1 cellular context compared by ENCODE assay signal in the genomic region with DNA sequence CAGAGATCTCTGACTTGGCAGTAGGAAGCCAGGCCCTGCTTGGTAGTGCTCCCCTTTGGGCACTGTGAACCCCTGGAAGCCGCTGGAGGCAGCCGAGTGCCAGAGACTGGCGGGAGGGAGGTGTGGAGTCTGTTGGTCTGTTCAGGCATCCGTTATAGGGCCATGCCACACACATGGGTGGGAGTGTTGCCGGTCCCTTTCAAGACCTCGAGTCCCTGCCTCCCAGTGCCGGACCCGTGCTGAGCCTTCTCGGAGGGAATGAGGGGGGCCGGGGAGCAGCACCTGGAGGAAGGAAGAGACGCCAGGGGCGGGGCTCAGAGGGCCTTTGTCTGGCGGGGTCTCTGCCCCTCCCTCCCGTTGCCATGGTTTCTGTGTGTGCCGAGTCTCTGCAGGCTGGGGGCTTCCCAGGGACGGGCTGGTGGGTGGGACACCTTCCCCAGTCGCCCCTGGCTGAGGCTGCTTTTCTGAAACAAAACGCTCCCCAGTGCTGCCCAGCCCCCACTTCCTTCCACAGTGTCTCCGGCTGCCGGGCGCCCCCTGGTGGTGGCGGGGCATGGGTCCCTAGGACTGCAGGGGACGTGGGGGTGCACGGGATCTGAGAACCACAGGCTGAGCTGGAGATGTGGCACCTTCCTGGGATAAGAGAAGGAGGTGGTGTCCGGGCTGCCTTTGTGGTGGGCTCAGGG.
A peak's percentile ranks its signal among the peaks of the same experiment; 100 is the strongest.
TF ChIP-seq lines count a peak whose summit lies in the region.

No MANE protein-coding gene starts in this region.

TF ChIP-seq in HepG2, 621 proteins besides CTCF, POLR2A, EP300 and RAD21 (continued from another document and continues in another):
- no peak for TF ChIP-seq TFDP2 (CRISPR knock-in tag; IDR thresholded peaks at IDR 0.05)
- TF ChIP-seq ZBTB39 (CRISPR knock-in tag; IDR thresholded peaks at IDR 0.05) = no peak; the same call in 1 of the 2 replicates
- no peak for TF ChIP-seq ZNF124 (CRISPR knock-in tag; IDR thresholded peaks at IDR 0.05)
- TF ChIP-seq ZNF776 (CRISPR knock-in tag; IDR thresholded peaks at IDR 0.05) = peak; percentile 84
- no peak for TF ChIP-seq ZNF558 (CRISPR knock-in tag; IDR thresholded peaks at IDR 0.05; ENCODE audit: borderline replicate concordance)
- no peak for TF ChIP-seq SNAPC4 (CRISPR knock-in tag; IDR thresholded peaks at IDR 0.05)
- TF ChIP-seq, protein P1, sequence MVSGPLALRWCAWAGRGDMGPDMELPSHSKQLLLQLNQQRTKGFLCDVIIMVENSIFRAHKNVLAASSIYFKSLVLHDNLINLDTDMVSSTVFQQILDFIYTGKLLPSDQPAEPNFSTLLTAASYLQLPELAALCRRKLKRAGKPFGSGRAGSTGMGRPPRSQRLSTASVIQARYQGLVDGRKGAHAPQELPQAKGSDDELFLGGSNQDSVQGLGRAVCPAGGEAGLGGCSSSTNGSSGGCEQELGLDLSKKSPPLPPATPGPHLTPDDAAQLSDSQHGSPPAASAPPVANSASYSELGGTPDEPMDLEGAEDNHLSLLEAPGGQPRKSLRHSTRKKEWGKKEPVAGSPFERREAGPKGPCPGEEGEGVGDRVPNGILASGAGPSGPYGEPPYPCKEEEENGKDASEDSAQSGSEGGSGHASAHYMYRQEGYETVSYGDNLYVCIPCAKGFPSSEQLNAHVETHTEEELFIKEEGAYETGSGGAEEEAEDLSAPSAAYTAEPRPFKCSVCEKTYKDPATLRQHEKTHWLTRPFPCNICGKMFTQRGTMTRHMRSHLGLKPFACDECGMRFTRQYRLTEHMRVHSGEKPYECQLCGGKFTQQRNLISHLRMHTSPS (CRISPR knock-in tag; IDR thresholded peaks at IDR 0.05; ENCODE audit: low read depth) = no peak
- no peak for TF ChIP-seq YEATS2 (CRISPR knock-in tag; IDR thresholded peaks at IDR 0.05; ENCODE audit: borderline replicate concordance)
- no peak for TF ChIP-seq EED (CRISPR knock-in tag; IDR thresholded peaks at IDR 0.05)
- no peak for TF ChIP-seq ZNF329 (CRISPR knock-in tag; IDR thresholded peaks at IDR 0.05; ENCODE audit: low read depth)
- TF ChIP-seq HNRNPK (IDR thresholded peaks at IDR 0.05; ENCODE audit: low read depth, low read length, poor library complexity, severe bottlenecking) = no peak
- TF ChIP-seq, protein P2, sequence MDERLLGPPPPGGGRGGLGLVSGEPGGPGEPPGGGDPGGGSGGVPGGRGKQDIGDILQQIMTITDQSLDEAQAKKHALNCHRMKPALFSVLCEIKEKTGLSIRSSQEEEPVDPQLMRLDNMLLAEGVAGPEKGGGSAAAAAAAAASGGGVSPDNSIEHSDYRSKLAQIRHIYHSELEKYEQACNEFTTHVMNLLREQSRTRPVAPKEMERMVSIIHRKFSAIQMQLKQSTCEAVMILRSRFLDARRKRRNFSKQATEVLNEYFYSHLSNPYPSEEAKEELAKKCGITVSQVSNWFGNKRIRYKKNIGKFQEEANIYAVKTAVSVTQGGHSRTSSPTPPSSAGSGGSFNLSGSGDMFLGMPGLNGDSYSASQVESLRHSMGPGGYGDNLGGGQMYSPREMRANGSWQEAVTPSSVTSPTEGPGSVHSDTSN (CRISPR knock-in tag; IDR thresholded peaks at IDR 0.05) = no peak
- TF ChIP-seq TEAD2 (CRISPR knock-in tag; IDR thresholded peaks at IDR 0.05) = no peak
- TF ChIP-seq GABPA (IDR thresholded peaks at IDR 0.05; ENCODE audit: low read depth, low read length) = peak; percentile 24; the same call in 1 of the 2 replicates
- TF ChIP-seq GABPA (CRISPR knock-in tag; IDR thresholded peaks at IDR 0.05; ENCODE audit: low read depth) = peak; percentile 85
- peak; percentile 72 for TF ChIP-seq ELF1 (CRISPR knock-in tag; IDR thresholded peaks at IDR 0.05)
- 0 out of 2 replicates have a peak, but pooled peaks have one; percentile 16 for TF ChIP-seq KLF12 (CRISPR knock-in tag; IDR thresholded peaks at IDR 0.05; ENCODE audit: borderline replicate concordance)
- TF ChIP-seq ZNF570 (CRISPR knock-in tag; IDR thresholded peaks at IDR 0.05; ENCODE audit: borderline replicate concordance) = no peak
- no peak for TF ChIP-seq ZBTB42 (CRISPR knock-in tag; IDR thresholded peaks at IDR 0.05)
- no peak for TF ChIP-seq KAT2B (IDR thresholded peaks at IDR 0.05; ENCODE audit: borderline replicate concordance, low read depth, low read length)
- TF ChIP-seq ZNF468 (CRISPR knock-in tag; IDR thresholded peaks at IDR 0.05) = no peak
- TF ChIP-seq KLF6 (CRISPR knock-in tag; IDR thresholded peaks at IDR 0.05) = 0 out of 2 replicates have a peak, but pooled peaks have one; percentile 41
- no peak for TF ChIP-seq SRSF4 (IDR thresholded peaks at IDR 0.05; ENCODE audit: low read depth, low read length, poor library complexity, severe bottlenecking)
- TF ChIP-seq, protein P3, sequence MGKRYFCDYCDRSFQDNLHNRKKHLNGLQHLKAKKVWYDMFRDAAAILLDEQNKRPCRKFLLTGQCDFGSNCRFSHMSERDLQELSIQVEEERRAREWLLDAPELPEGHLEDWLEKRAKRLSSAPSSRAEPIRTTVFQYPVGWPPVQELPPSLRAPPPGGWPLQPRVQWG (CRISPR knock-in tag; IDR thresholded peaks at IDR 0.05; ENCODE audit: borderline replicate concordance, low read depth) = no peak
- TF ChIP-seq RXRB (CRISPR knock-in tag; IDR thresholded peaks at IDR 0.05; ENCODE audit: borderline replicate concordance) = peak; percentile 61; the same call in 1 of the 2 replicates
- no peak for TF ChIP-seq ZNF629 (CRISPR knock-in tag; conservative IDR thresholded peaks at IDR 0.05)
- TF ChIP-seq ZBTB38 (CRISPR knock-in tag; IDR thresholded peaks at IDR 0.05) = peak; percentile 69; the same call in 1 of the 2 replicates
- TF ChIP-seq KLF16 (CRISPR knock-in tag; IDR thresholded peaks at IDR 0.05) = no peak
- no peak for TF ChIP-seq ZNF550 (CRISPR knock-in tag; IDR thresholded peaks at IDR 0.05; ENCODE audit: borderline replicate concordance)
- no peak for TF ChIP-seq ZNF354B (CRISPR knock-in tag; IDR thresholded peaks at IDR 0.05)
- TF ChIP-seq SNAPC2 (CRISPR knock-in tag; IDR thresholded peaks at IDR 0.05) = no peak
- no peak for TF ChIP-seq HES4 (CRISPR knock-in tag; IDR thresholded peaks at IDR 0.05; ENCODE audit: borderline replicate concordance)
- TF ChIP-seq ZNF660 (CRISPR knock-in tag; IDR thresholded peaks at IDR 0.05; ENCODE audit: borderline replicate concordance, low read depth) = no peak
- no peak for TF ChIP-seq ZFP41 (CRISPR knock-in tag; IDR thresholded peaks at IDR 0.05; ENCODE audit: borderline replicate concordance)
- no peak for TF ChIP-seq MAFK (conservative IDR thresholded peaks at IDR 0.05 in 1 of 2, IDR thresholded peaks at IDR 0.05 in 1 of 2; ENCODE audit: low read length in 2 of 2)
- TF ChIP-seq RARG (CRISPR knock-in tag; IDR thresholded peaks at IDR 0.05; ENCODE audit: low read depth) = no peak
- TF ChIP-seq SMC3 (IDR thresholded peaks at IDR 0.05; ENCODE audit: low read length) = peak; percentile 73; the same call in 1 of the 2 replicates
- no peak for TF ChIP-seq GLI4 (CRISPR knock-in tag; IDR thresholded peaks at IDR 0.05; ENCODE audit: borderline replicate concordance)
- no peak for TF ChIP-seq ZNF34 (CRISPR knock-in tag; IDR thresholded peaks at IDR 0.05; ENCODE audit: borderline replicate concordance)
- 0 out of 2 replicates have a peak, but pooled peaks have one; percentile 27 for TF ChIP-seq SPEN (CRISPR knock-in tag; IDR thresholded peaks at IDR 0.05; ENCODE audit: low read depth)
- TF ChIP-seq SIX4 (CRISPR knock-in tag; IDR thresholded peaks at IDR 0.05) = no peak
- TF ChIP-seq, protein P4, sequence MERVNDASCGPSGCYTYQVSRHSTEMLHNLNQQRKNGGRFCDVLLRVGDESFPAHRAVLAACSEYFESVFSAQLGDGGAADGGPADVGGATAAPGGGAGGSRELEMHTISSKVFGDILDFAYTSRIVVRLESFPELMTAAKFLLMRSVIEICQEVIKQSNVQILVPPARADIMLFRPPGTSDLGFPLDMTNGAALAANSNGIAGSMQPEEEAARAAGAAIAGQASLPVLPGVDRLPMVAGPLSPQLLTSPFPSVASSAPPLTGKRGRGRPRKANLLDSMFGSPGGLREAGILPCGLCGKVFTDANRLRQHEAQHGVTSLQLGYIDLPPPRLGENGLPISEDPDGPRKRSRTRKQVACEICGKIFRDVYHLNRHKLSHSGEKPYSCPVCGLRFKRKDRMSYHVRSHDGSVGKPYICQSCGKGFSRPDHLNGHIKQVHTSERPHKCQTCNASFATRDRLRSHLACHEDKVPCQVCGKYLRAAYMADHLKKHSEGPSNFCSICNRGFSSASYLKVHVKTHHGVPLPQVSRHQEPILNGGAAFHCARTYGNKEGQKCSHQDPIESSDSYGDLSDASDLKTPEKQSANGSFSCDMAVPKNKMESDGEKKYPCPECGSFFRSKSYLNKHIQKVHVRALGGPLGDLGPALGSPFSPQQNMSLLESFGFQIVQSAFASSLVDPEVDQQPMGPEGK (CRISPR knock-in tag; IDR thresholded peaks at IDR 0.05) = peak; percentile 95
- no peak; the same call in 1 of the 2 replicates for TF ChIP-seq ZNF547 (CRISPR knock-in tag; IDR thresholded peaks at IDR 0.05)
- no peak for TF ChIP-seq ARNT (IDR thresholded peaks at IDR 0.05)
- no peak for TF ChIP-seq SP1 (IDR thresholded peaks at IDR 0.05)
- TF ChIP-seq SP1 (CRISPR knock-in tag; IDR thresholded peaks at IDR 0.05) = no peak
- no peak for TF ChIP-seq ZBTB49 (CRISPR knock-in tag; IDR thresholded peaks at IDR 0.05; ENCODE audit: borderline replicate concordance)
- TF ChIP-seq ATM (IDR thresholded peaks at IDR 0.05; ENCODE audit: borderline replicate concordance) = no peak
- peak; percentile 44; the same call in 1 of the 2 replicates for TF ChIP-seq RBFOX2 (IDR thresholded peaks at IDR 0.05; ENCODE audit: low read depth, low read length)
- TF ChIP-seq HIVEP1 (CRISPR knock-in tag; IDR thresholded peaks at IDR 0.05) = peak; percentile 72
